ENCODE assay signal across 26 cellular contexts in the genomic region with DNA sequence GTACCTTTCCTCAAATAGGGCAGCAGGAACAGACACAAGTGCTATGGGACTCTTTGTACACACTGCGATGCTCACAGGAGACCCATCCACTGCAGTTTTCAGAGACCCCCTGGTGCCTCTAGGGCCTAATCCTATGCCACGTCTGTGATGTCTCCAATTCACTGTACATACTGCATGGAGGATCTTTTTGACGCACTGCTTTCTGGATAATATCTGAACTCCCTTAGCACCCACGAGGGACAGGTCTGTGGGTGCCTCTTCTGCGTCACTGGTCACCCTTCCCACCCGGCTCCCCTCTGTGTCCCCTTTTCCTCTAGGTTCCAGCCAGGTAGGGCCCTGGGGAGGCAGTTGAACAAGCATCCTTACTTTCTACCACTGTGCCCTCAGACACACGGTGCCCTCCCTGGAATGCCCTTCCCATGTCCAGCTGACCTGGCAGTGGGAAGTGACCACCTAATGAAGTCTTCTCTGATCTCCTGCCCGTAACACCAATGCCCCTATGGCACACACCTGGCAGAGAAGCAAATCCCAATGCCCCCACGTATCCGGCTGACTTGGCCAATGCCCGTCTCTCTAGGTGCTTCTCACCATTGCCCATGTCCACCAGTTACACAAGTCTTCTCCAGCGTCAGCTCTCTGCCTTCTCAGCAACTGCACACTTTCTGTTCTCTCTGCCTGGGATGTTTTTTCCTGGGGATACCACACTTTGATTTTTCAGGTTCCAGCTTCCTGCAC. TPM values are rescaled to one million over a fixed set of nuclear protein-coding genes. Genes with fewer than 3 reads are reported as not detected.
"Had no signal": no experiment of that assay in that cellular context is flagged by ENCODE, and none has a peak within 500 bp of the region (broad histone marks: within the 10 kb centered on the region; RNA-seq: fewer than 3 reads in every experiment).

No MANE protein-coding gene starts in this region.

- H3K4me1 Mint-ChIP-seq: nephron; stimulated activated memory B cell treated with anti-CD40 and anti-IgM and Interleukin-4, amounts not matched to agents 10 μg/mL and 1 μg/mL and 100 μg/mL, for 72 hours had no signal

- ATAC-seq: gastrocnemius medialis; heart right ventricle; lower lobe of right lung; psoas muscle; sciatic nerve; stimulated activated memory B cell treated with anti-CD40 and anti-IgM and Interleukin-4, amounts not matched to agents 10 μg/mL and 1 μg/mL and 100 μg/mL, for 72 hours had no signal

- H3K4me3 Mint-ChIP-seq: dendritic cell treated with granulocyte-macrophage colony-stimulating factor and Interleukin-4, amounts not matched to agents 40 ng/mL and 50 ng/mL, for 4 days; memory B cell; mesothelial cell of epicardium; nephron; stimulated activated memory B cell treated with anti-CD40 and anti-IgM and Interleukin-4, amounts not matched to agents 10 μg/mL and 1 μg/mL and 100 μg/mL, for 72 hours had no signal

- H3K9me3 Mint-ChIP-seq: dendritic cell treated with granulocyte-macrophage colony-stimulating factor and Interleukin-4, amounts not matched to agents 40 ng/mL and 50 ng/mL, for 4 days; memory B cell; mesothelial cell of epicardium; nephron; stimulated activated memory B cell treated with anti-CD40 and anti-IgM and Interleukin-4, amounts not matched to agents 10 μg/mL and 1 μg/mL and 100 μg/mL, for 72 hours had no signal

- H3K27me3 Mint-ChIP-seq: stimulated activated memory B cell treated with anti-CD40 and anti-IgM and Interleukin-4, amounts not matched to agents 10 μg/mL and 1 μg/mL and 100 μg/mL, for 72 hours had no signal

- H3K36me3 Mint-ChIP-seq: memory B cell; mesothelial cell of epicardium; stimulated activated memory B cell treated with anti-CD40 and anti-IgM and Interleukin-4, amounts not matched to agents 10 μg/mL and 1 μg/mL and 100 μg/mL, for 72 hours had no signal

- DNase-seq: gastrocnemius medialis; heart right ventricle; hypothalamus; left ventricle myocardium inferior; lower lobe of right lung; psoas muscle; retina; spleen; stimulated activated CD4-positive, alpha-beta T cell treated with anti-CD3 and anti-CD28 coated beads, Interleukin-15, amount 100 ng/mL, for 24 hours; stimulated activated CD4-positive, alpha-beta T cell treated with anti-CD3 and anti-CD28 coated beads, Interleukin-1b, Interleukin-23, amount 100 ng/mL, for 48 hours; stimulated activated CD4-positive, alpha-beta T cell treated with anti-CD3 and anti-CD28 coated beads, Interleukin-4, amount 100 ng/mL, for 24 hours; stomach; substantia nigra; transverse colon had no signal

- H3K27ac Mint-ChIP-seq: dendritic cell treated with granulocyte-macrophage colony-stimulating factor and Interleukin-4, amounts not matched to agents 40 ng/mL and 50 ng/mL, for 4 days; memory B cell; mesothelial cell of epicardium; nephron; stimulated activated memory B cell treated with anti-CD40 and anti-IgM and Interleukin-4, amounts not matched to agents 10 μg/mL and 1 μg/mL and 100 μg/mL, for 72 hours had no signal

RNA-seq across cellular contexts. Expression of a gene that starts 41.5 kb away (rescaled TPM):
- total RNA-seq: fibroblast of lung, gastrocnemius medialis, heart right ventricle, left ventricle myocardium inferior, lower lobe of right lung, mesothelial cell of epicardium, myocyte, omental fat pad, psoas muscle, sciatic nerve, skeletal muscle tissue, spleen, thoracic aorta, transverse colon, urinary bladder had no signal
